In genomic region chr15:84812842-84813241, GRCh38 we compare ENCODE assay signal across 15 cellular contexts. TPM values are rescaled to one million over a fixed set of nuclear protein-coding genes. Genes with fewer than 3 reads are reported as not detected.
DNase-seq lines count a peak whose midpoint lies in the region; ATAC-seq, FAIRE-seq and TF ChIP-seq lines count a peak whose summit lies in the region.
"Had no signal": no experiment of that assay in that cellular context is flagged by ENCODE, and none has a peak within 500 bp of the region (broad histone marks: within the 10 kb centered on the region; RNA-seq: fewer than 3 reads in every experiment).

No MANE protein-coding gene starts in this region.

- TF ChIP-seq CTCF in HEK293 (tag by site-specific recombination; IDR thresholded peaks at IDR 0.05): no peak
- TF ChIP-seq CTCF in bronchial epithelial cell (IDR thresholded peaks at IDR 0.05; ENCODE audit: insufficient read depth, low read length, severe bottlenecking): no peak
- no peak for TF ChIP-seq CTCF in thyroid gland (IDR thresholded peaks at IDR 0.05)

- peak; percentile 89 for FAIRE-seq in bronchial epithelial cell (lab: Jason Lieb, UNC)
- FAIRE-seq: A549, GM12878 had no signal

- CTCF ChIA-PET in HEK293 (lab: Yijun Ruan, JAX): no interaction called here

- 68 to 69% methylated on average over 2 of the region's 2 CpGs for WGBS in thyroid gland, 2 donors

- H3K9me3 ChIP-seq in HEK293 (ENCODE audit: control insufficient read depth, insufficient read depth, low read depth, low read length) (no peaks in the 10 kb centered on the region), thyroid gland (no peaks in the 10 kb centered on the region)
- H3K9me3 ChIP-seq: A549, BE2C had no signal

- ATAC-seq in HG03354 (IDR thresholded peaks at IDR 0.05; ENCODE audit: poor library complexity, severe bottlenecking, unreplicated experiment): no peak
- no peak for ATAC-seq in GM18861 (IDR thresholded peaks at IDR 0.05; ENCODE audit: unreplicated experiment)
- ATAC-seq: A549, GM12878, GM23338 had no signal

- H3K4me1 ChIP-seq in HEK293 (ENCODE audit: control insufficient read depth, insufficient read depth, low read length) (0 out of 2 replicates have a peak, but pooled peaks cover 1% of the 10 kb centered on the region), thyroid gland (peaks cover 6 to 15% of the 10 kb centered on the region in 2 donors)

- peak; percentile 2 for DNase-seq in bronchial epithelial cell (ENCODE audit: low read depth)
- DNase-seq in kidney tubule cell (ENCODE audit: low spot score): peak; percentile 83
- peak; percentile 25 to 49 for DNase-seq in thyroid gland
- no peak for DNase-seq in NCI-H82 (lab: John Stamatoyannopoulos, UW)
- DNase-seq: BE2C; CD4-positive, alpha-beta memory T cell; DMS79; H7 had no signal

- no peak for TF ChIP-seq POLR2A in thyroid gland (IDR thresholded peaks at IDR 0.05)

- H3K4me3 ChIP-seq in HEK293 (ENCODE audit: low read depth, low read length) (no peak overlapping the region), bronchial epithelial cell (ENCODE audit: low read depth, low read length) (no peak overlapping the region), thyroid gland (replicated peaks in 1 of 3) (no peak overlapping the region)
- H3K4me3 ChIP-seq: A549, GM12878, GM23338 had no signal

- no peak overlapping the region for H3K27ac ChIP-seq in HEK293 (ENCODE audit: extremely low read depth, low read depth, low read length)
- no peak overlapping the region for H3K27ac ChIP-seq in thyroid gland
- H3K27ac ChIP-seq: A549, C4-2B had no signal

- H3K36me3 ChIP-seq in HEK293 (ENCODE audit: control insufficient read depth in 2 of 2, insufficient read depth in 1 of 2, low read length in 2 of 2) (no peaks in the 10 kb centered on the region; a peak in 1 of 3 replicates), bronchial epithelial cell (ENCODE audit: control insufficient read depth, insufficient read depth, low read length) (no peaks in the 10 kb centered on the region), thyroid gland (no peaks in the 10 kb centered on the region)
- H3K36me3 ChIP-seq: BE2C had no signal

- no peaks in the 10 kb centered on the region for H3K27me3 ChIP-seq in bronchial epithelial cell (ENCODE audit: control insufficient read depth, insufficient read depth, low read length)
- no peaks in the 10 kb centered on the region for H3K27me3 ChIP-seq in thyroid gland
- H3K27me3 ChIP-seq: BE2C had no signal

- intact Hi-C loops in thyroid gland (cut with DNase I): no loop called here

- POLR2A ChIA-PET in HEK293 (lab: Yijun Ruan, JAX): interaction anchor here (0.6 kb wide), 1 partner anchor 95 kb away, joined by 3 read pairs; no protein-coding TSS in a partner anchor

TF ChIP-seq in HEK293, 187 proteins besides CTCF, POLR2A, EP300 and RAD21:
- TF ChIP-seq ZNF362 (tag by site-specific recombination; IDR thresholded peaks at IDR 0.05): 0 out of 2 replicates have a peak, but pooled peaks have one; percentile 26
- no peak for TF ChIP-seq ZNF610 (tag by site-specific recombination; IDR thresholded peaks at IDR 0.05; ENCODE audit: borderline replicate concordance)
TF ChIP-seq in HEK293: peak in this region for 1.

RNA-seq across cellular contexts. Expression of gene ALPK3, which starts 4.3 kb away (rescaled TPM):
- total RNA-seq in bronchial epithelial cell (0.26 TPM in 2 replicates), thyroid gland (10 to 100 TPM in 1 of 4 donors, 1 to 10 TPM in 3; 5.8 to 10.4 (median 7.4) TPM)
